In genomic region chr4:145502809-145503208, GRCh38 we compare ENCODE assay signal across 14 cellular contexts.
"Had no signal": no experiment of that assay in that cellular context is flagged by ENCODE, and none has a peak within 500 bp of the region (broad histone marks: within the 10 kb centered on the region; RNA-seq: fewer than 3 reads in every experiment).

No MANE protein-coding gene starts in this region.

- DNase-seq: activated CD4-positive, alpha-beta T cell treated with anti-CD3 and anti-CD28 coated beads for 1 hour; activated CD4-positive, alpha-beta T cell treated with anti-CD3 and anti-CD28 coated beads, Interleukin-2, amount 50 U/mL, for 4 hours; activated CD8-positive, alpha-beta memory T cell treated with anti-CD3 and anti-CD28 coated beads, Interleukin-2, amount 10 ng/mL, durations not matched to agents 7 days and 5 days; cerebellar nuclear complex; effector CD8-positive, alpha-beta T cell; foreskin keratinocyte; hypothalamus; islet precursor cell; occipital lobe; posterior cingulate gyrus; stimulated activated CD4-positive, alpha-beta T cell treated with anti-CD3 and anti-CD28 coated beads, Interleukin-2, amount 100 ng/mL, for 24 hours; stimulated activated naive CD8-positive, alpha-beta T cell treated with anti-CD3 and anti-CD28 coated beads, Interleukin-15, Interleukin-2, amounts not matched to agents 100 U/mL and 50 U/mL, for 24 hours; WERI-Rb-1 had no signal

- H3K36me3 ChIP-seq: WERI-Rb-1 had no signal

- H3K27me3 ChIP-seq: foreskin keratinocyte had no signal

- ATAC-seq: activated CD8-positive, alpha-beta memory T cell treated with anti-CD3 and anti-CD28 coated beads, Interleukin-2, amount 10 ng/mL, durations not matched to agents 7 days and 5 days; foreskin keratinocyte; left lobe of liver; stimulated activated naive CD8-positive, alpha-beta T cell treated with anti-CD3 and anti-CD28 coated beads, Interleukin-15, Interleukin-2, amounts not matched to agents 100 U/mL and 50 U/mL, for 24 hours had no signal

- H3K27ac ChIP-seq: foreskin keratinocyte, WERI-Rb-1 had no signal
